Comparison of ENCODE assay signal across 1 cellular context in genomic region chr13:112720814-112721197, GRCh38.
A peak's percentile ranks its signal among the peaks of the same experiment; 100 is the strongest.
TF ChIP-seq lines count a peak whose summit lies in the region.

No MANE protein-coding gene starts in this region.

TF ChIP-seq in HepG2, 621 proteins besides CTCF, POLR2A, EP300 and RAD21 (continued from another document):
- TF ChIP-seq UBTF (CRISPR knock-in tag; IDR thresholded peaks at IDR 0.05) (peak; percentile 46; the same call in 1 of the 2 replicates), IRF1 (CRISPR knock-in tag; IDR thresholded peaks at IDR 0.05; ENCODE audit: low read depth) (0 out of 2 replicates have a peak, but pooled peaks have one; percentile 30), MED1 (CRISPR knock-in tag; IDR thresholded peaks at IDR 0.05) (no peak), ZSCAN22 (CRISPR knock-in tag; IDR thresholded peaks at IDR 0.05) (0 out of 2 replicates have a peak, but pooled peaks have one; percentile 22), ZNF326 (CRISPR knock-in tag; IDR thresholded peaks at IDR 0.05; ENCODE audit: borderline replicate concordance) (no peak), ZNF724P (CRISPR knock-in tag; IDR thresholded peaks at IDR 0.05; ENCODE audit: borderline replicate concordance) (no peak), ZNF747 (CRISPR knock-in tag; IDR thresholded peaks at IDR 0.05; ENCODE audit: borderline replicate concordance) (no peak), CSRNP2 (CRISPR knock-in tag; conservative IDR thresholded peaks at IDR 0.05; ENCODE audit: low read depth) (no peak), TARDBP (CRISPR knock-in tag; IDR thresholded peaks at IDR 0.05) (0 out of 2 replicates have a peak, but pooled peaks have one; percentile 20), ZBTB4 (CRISPR knock-in tag; IDR thresholded peaks at IDR 0.05; ENCODE audit: borderline replicate concordance) (no peak), ZNF510 (CRISPR knock-in tag; IDR thresholded peaks at IDR 0.05; ENCODE audit: low read depth) (0 out of 2 replicates have a peak, but pooled peaks have one; percentile 36), ZBTB7A (CRISPR knock-in tag; IDR thresholded peaks at IDR 0.05) (0 out of 2 replicates have a peak, but pooled peaks have one; percentile 22), ZNF451 (CRISPR knock-in tag; IDR thresholded peaks at IDR 0.05) (0 out of 2 replicates have a peak, but pooled peaks have one; percentile 17), TCF7 (IDR thresholded peaks at IDR 0.05; ENCODE audit: low read depth) (no peak), HNRNPH1 (optimal IDR thresholded peaks at IDR 0.05; ENCODE audit: low read depth, low read length) (no peak), ZBTB14 (CRISPR knock-in tag; IDR thresholded peaks at IDR 0.05) (no peak), ZFX (CRISPR knock-in tag; IDR thresholded peaks at IDR 0.05; ENCODE audit: low read depth) (no peak), ZNF253 (CRISPR knock-in tag; IDR thresholded peaks at IDR 0.05; ENCODE audit: borderline replicate concordance) (no peak), ZSCAN31 (CRISPR knock-in tag; IDR thresholded peaks at IDR 0.05; ENCODE audit: low read depth) (no peak), HOXA3 (CRISPR knock-in tag; IDR thresholded peaks at IDR 0.05) (0 out of 2 replicates have a peak, but pooled peaks have one; percentile 13), ZNF501 (CRISPR knock-in tag; IDR thresholded peaks at IDR 0.05) (peak; percentile 39; the same call in 1 of the 2 replicates), ZNF296 (CRISPR knock-in tag; conservative IDR thresholded peaks at IDR 0.05) (0 out of 2 replicates have a peak, but pooled peaks have one; percentile 50), ZNF782 (CRISPR knock-in tag; IDR thresholded peaks at IDR 0.05; ENCODE audit: borderline replicate concordance) (0 out of 2 replicates have a peak, but pooled peaks have one; percentile 40)
